ENCODE assay signal across 22 cellular contexts in the genomic region with DNA sequence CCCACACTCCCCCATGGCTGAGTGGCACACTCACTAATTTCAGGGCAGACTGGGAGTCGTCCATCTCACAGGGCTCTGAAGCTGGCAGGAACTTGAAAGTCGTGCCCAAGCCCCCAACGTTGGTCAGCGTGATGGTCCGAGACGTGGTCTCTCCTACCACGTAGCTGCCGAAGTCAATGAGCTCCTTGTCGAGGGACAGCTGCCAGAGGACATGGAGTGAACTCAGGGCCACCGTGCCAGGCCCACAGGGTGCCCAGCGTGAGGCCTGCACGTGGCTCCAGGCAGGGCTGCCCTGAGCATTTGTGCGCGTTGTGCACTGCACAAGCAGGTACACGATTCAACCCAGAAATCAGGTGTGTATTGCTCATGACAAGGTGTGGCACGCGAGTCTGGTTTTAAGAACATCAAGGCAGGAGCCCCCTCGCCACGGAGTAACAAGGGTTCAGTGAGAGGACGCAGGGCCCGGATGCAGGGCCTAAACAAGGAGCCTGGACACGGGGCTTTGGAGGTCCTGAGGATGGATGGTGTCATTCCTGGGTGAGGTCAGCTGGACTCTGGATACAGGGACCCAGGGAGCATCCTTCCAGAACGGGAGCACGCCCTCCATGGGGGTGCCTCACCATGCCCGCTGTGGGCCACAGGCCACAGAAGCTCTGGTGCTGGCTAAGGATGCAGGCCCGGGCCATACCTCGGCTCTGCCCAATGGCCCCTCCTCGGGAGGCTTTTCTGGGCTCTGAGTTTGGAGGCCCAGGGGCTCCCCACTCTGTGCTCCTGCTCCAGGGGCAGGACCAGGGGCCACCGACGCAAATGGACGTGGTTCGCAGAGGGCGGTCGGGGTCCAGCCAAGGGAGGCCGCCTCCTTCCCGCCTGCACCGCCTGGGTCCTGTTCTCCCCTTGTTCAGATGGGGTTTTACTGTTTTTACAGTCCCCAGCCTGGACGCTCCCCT. TPM values are rescaled to one million over a fixed set of nuclear protein-coding genes. Genes with fewer than 3 reads are reported as not detected.
DNase-seq lines count a peak whose midpoint lies in the region; ATAC-seq, FAIRE-seq and TF ChIP-seq lines count a peak whose summit lies in the region.
"Had no signal": no experiment of that assay in that cellular context is flagged by ENCODE, and none has a peak within 500 bp of the region (broad histone marks: within the 10 kb centered on the region; RNA-seq: fewer than 3 reads in every experiment).

No MANE protein-coding gene starts in this region.

- H3K14ac ChIP-seq in H1 (ENCODE audit: insufficient read length), result no peak overlapping the region
- no peak overlapping the region for H3K14ac ChIP-seq in trophoblast cell (ENCODE audit: low read length)

- CTCF ChIA-PET in H1 (lab: Charles Lee; ENCODE audit: partially characterized antibody), result interaction anchor here (0.6 to 15.6 kb wide), 9 partner anchors 12 to 176 kb away, joined by 3 to 249 read pairs (median 4); no protein-coding TSS in a partner anchor
- CTCF ChIA-PET in activated CD4-positive, alpha-beta memory T cell treated with anti-CD3 and anti-CD28 coated beads for 36 hours (lab: Charles Lee), result interaction anchor here (3.7 kb wide), 1 partner anchor 88 kb away, joined by 15 read pairs; no protein-coding TSS in a partner anchor

- H3K27ac ChIP-seq in right cardiac atrium (ENCODE audit: low read length), result no peak overlapping the region
- H3K27ac ChIP-seq in H1 (ENCODE audit: low read depth, low read length), result no peak overlapping the region
- H3K27ac ChIP-seq in trophoblast cell (ENCODE audit: low read depth, low read length), result no peak overlapping the region
- H3K27ac ChIP-seq: C4-2B had no signal

- H2AK5ac ChIP-seq in H1 (ENCODE audit: low read depth, low read length) (peak overlapping the region; percentile 82; the same call in 1 of the 2 replicates), trophoblast cell (ENCODE audit: low read length) (no peak overlapping the region)

- peak in 2 of 3 donors; percentile 50 to 60 for DNase-seq in right cardiac atrium
- no peak for DNase-seq in Right ventricle myocardium superior
- no peak for DNase-seq in T-helper 17 cell
- no peak for DNase-seq in H1 (ENCODE audit: low read depth in 1 of 2, low spot score in 2 of 2)
- DNase-seq in trophoblast cell, result no peak
- no peak for DNase-seq in activated CD4-positive, alpha-beta memory T cell treated with anti-CD3 and anti-CD28 coated beads for 36 hours
- no peak for DNase-seq in NCI-H446 (lab: John Stamatoyannopoulos, UW)
- DNase-seq: Caco-2; CD4-positive, CD25-positive, alpha-beta regulatory T cell; CD8-positive, alpha-beta T cell; DMS153; DND-41; GOT3; HCEC 1CT had no signal

- H3K79me1 ChIP-seq in H1 (ENCODE audit: low read depth, low read length) (no peaks in the 10 kb centered on the region), trophoblast cell (ENCODE audit: low read length) (no peaks in the 10 kb centered on the region)

- H3K4me1 ChIP-seq in right cardiac atrium (ENCODE audit: control insufficient read depth, insufficient read depth, low read length) (no peaks in the 10 kb centered on the region), H1 (replicated peaks in 1 of 4; ENCODE audit: control insufficient read depth in 3 of 4, insufficient read depth in 4 of 4, low read length in 3 of 4) (peaks cover 0 to 12% (median 10%) of the 10 kb centered on the region in 4 experiments; a peak in 6 of 7 replicates), trophoblast cell (ENCODE audit: control insufficient read depth in 1 of 2, insufficient read depth in 2 of 2, low read length in 2 of 2) (peaks cover 0 to 2% of the 10 kb centered on the region in 2 experiments)

- TF ChIP-seq EP300 in H1 (IDR thresholded peaks at IDR 0.05; ENCODE audit: borderline replicate concordance in 1 of 2, low read depth in 2 of 2, low read length in 2 of 2), result no peak

- H3K9ac ChIP-seq in H1 (replicated peaks in 1 of 4; ENCODE audit: extremely low read depth in 1 of 4, low read depth in 3 of 4, low read length in 3 of 4) (no peak overlapping the region), trophoblast cell (ENCODE audit: low read length) (no peak overlapping the region)

- no peak overlapping the region for H3K4me2 ChIP-seq in H1 (ENCODE audit: insufficient read depth in 1 of 2, low read depth in 2 of 2, low read length in 2 of 2)
- no peak overlapping the region for H3K4me2 ChIP-seq in trophoblast cell (ENCODE audit: low read length)

- POLR2A ChIA-PET in H1 (lab: Charles Lee; ENCODE audit: partially characterized antibody), result interaction anchor here (1.1 to 1.3 kb wide), 2 partner anchors 21 to 83 kb away, joined by 3 read pairs; no protein-coding TSS in a partner anchor
- POLR2A ChIA-PET in activated CD4-positive, alpha-beta memory T cell treated with anti-CD3 and anti-CD28 coated beads for 36 hours (lab: Charles Lee), result no interaction called here

- H3K36me3 ChIP-seq in H1 (ENCODE audit: control insufficient read depth in 2 of 4, insufficient read depth in 4 of 4, low read length in 3 of 4) (no peaks in the 10 kb centered on the region), trophoblast cell (ENCODE audit: control insufficient read depth in 1 of 2, insufficient read depth in 2 of 2, low read length in 2 of 2) (no peaks in the 10 kb centered on the region)

- no peak for ATAC-seq in right cardiac atrium
- ATAC-seq in Right ventricle myocardium superior (ENCODE audit: poor library complexity), result no peak
- ATAC-seq in T-helper 17 cell, result no peak
- no peak for ATAC-seq in GM21737 (IDR thresholded peaks at IDR 0.05; ENCODE audit: unreplicated experiment)
- ATAC-seq: CD8-positive, alpha-beta T cell; GM12878 had no signal

- H4K91ac ChIP-seq in H1 (replicated peaks; ENCODE audit: insufficient read length, low read length), result no peak overlapping the region
- no peak overlapping the region for H4K91ac ChIP-seq in trophoblast cell (ENCODE audit: low read depth, low read length)

- no peak overlapping the region for H4K5ac ChIP-seq in H1 (ENCODE audit: insufficient read length, low read depth, low read length)

- intact Hi-C loops in right cardiac atrium (cut with DNase I) (loop anchor here in 1 of 4 donors (5.0 kb wide), 1 partner anchor 90 kb away; no protein-coding TSS in a partner anchor), Right ventricle myocardium superior (cut with DNase I) (no loop called here)
- intact Hi-C loops in activated CD4-positive, alpha-beta memory T cell treated with anti-CD3 and anti-CD28 coated beads for 36 hours (cut with micrococcal nuclease), result no loop called here

- no peak overlapping the region for H3K56ac ChIP-seq in H1 (replicated peaks; ENCODE audit: insufficient read length, low read depth, low read length)

- peaks cover 43% of the 10 kb centered on the region for H3K27me3 Mint-ChIP-seq in T-helper 17 cell
- peaks cover 23% of the 10 kb centered on the region for H3K27me3 Mint-ChIP-seq in activated CD4-positive, alpha-beta memory T cell treated with anti-CD3 and anti-CD28 coated beads for 36 hours

- H3K23me2 ChIP-seq in H1 (ENCODE audit: low read depth, low read length), result no peaks in the 10 kb centered on the region; the same call in 1 of the 2 replicates

- peaks cover 0 to 1% of the 10 kb centered on the region in 2 experiments for H4K20me1 ChIP-seq in H1 (replicated peaks in 1 of 2; ENCODE audit: control insufficient read depth in 1 of 2, insufficient read depth in 2 of 2, low read length in 2 of 2)

- H3K36me3 Mint-ChIP-seq in T-helper 17 cell (ENCODE audit: low read depth), result peaks cover 6% of the 10 kb centered on the region
- no peaks in the 10 kb centered on the region for H3K36me3 Mint-ChIP-seq in activated CD4-positive, alpha-beta memory T cell treated with anti-CD3 and anti-CD28 coated beads for 36 hours
- H3K36me3 Mint-ChIP-seq: CD4-positive, CD25-positive, alpha-beta regulatory T cell; CD8-positive, alpha-beta T cell had no signal

- TF ChIP-seq POLR2A in H1 (IDR thresholded peaks at IDR 0.05; ENCODE audit: control extremely low read depth in 1 of 2, low read depth in 2 of 2, low read length in 2 of 2), result no peak

- H3K27me3 ChIP-seq in right cardiac atrium (ENCODE audit: control insufficient read depth, insufficient read depth), result no peaks in the 10 kb centered on the region
- no peaks in the 10 kb centered on the region; a peak in 1 of 7 replicates for H3K27me3 ChIP-seq in H1 (replicated peaks in 1 of 4; ENCODE audit: control insufficient read depth in 3 of 4, extremely low read depth in 1 of 4, insufficient read depth in 3 of 4, low read length in 3 of 4)
- H3K27me3 ChIP-seq in trophoblast cell (ENCODE audit: insufficient read depth, low read length), result no peaks in the 10 kb centered on the region

- H2AFZ ChIP-seq in H1 (ENCODE audit: low read length), result no peak overlapping the region
- no peak overlapping the region for H2AFZ ChIP-seq in trophoblast cell (ENCODE audit: insufficient read depth, low read length, poor library complexity)

- no peak overlapping the region for H2BK20ac ChIP-seq in H1 (ENCODE audit: low read length)

- H3K23ac ChIP-seq in H1 (ENCODE audit: insufficient read length) (no peak overlapping the region), trophoblast cell (ENCODE audit: low read length) (no peak overlapping the region)

- FAIRE-seq in H1 (lab: Jason Lieb, UNC), result no peak
- FAIRE-seq: G401.6, GM12878 had no signal

- no peak overlapping the region for H2BK5ac ChIP-seq in H1 (ENCODE audit: low read depth, low read length)
- no peak overlapping the region for H2BK5ac ChIP-seq in trophoblast cell (ENCODE audit: low read depth, low read length, poor library complexity)

- no peak for TF ChIP-seq RAD21 in H1 (IDR thresholded peaks at IDR 0.05 in 1 of 2, conservative IDR thresholded peaks at IDR 0.05 in 1 of 2; ENCODE audit: low read depth in 2 of 2, low read length in 2 of 2)

- H3K4me3 ChIP-seq in right cardiac atrium (ENCODE audit: low read length), result no peak overlapping the region
- H3K4me3 ChIP-seq in H1 (ENCODE audit: extremely low read depth in 1 of 4, insufficient read depth in 2 of 4, low read depth in 3 of 4, low read length in 4 of 4), result no peak overlapping the region
- peak overlapping the region; percentile 42 for H3K4me3 ChIP-seq in trophoblast cell (ENCODE audit: low read depth, low read length)
- H3K4me3 ChIP-seq: GM12878 had no signal

- H2BK15ac ChIP-seq in H1 (ENCODE audit: low read length), result no peak overlapping the region

- TF ChIP-seq CTCF in H1 (IDR thresholded peaks at IDR 0.05; ENCODE audit: control extremely low read depth in 1 of 3, insufficient read depth in 1 of 3, low read depth in 1 of 3, low read length in 3 of 3), result no peak

- WGBS in right cardiac atrium, result 94% methylated on average over 38 of the region's 38 CpGs
- 95% methylated on average over 36 of the region's 38 CpGs; no CpG with 5 or more reads in 1 of the 2 experiments for WGBS in H1 (ENCODE audit: extremely low coverage in 1 of 2, insufficient coverage in 1 of 2, insufficient read length in 1 of 2, insufficient replicate concordance in 2 of 2, low coverage in 1 of 2, low lambda C conversion rate in 2 of 2, missing lambda C conversion rate in 1 of 2), 2 experiments
- WGBS in trophoblast cell (ENCODE audit: extremely low coverage, insufficient coverage, insufficient read length), result no CpG with 5 or more reads among the region's 38 CpGs

- H3K79me2 ChIP-seq in H1 (ENCODE audit: control insufficient read depth in 1 of 2, insufficient read depth in 2 of 2, low read length in 2 of 2) (no peaks in the 10 kb centered on the region), trophoblast cell (ENCODE audit: control insufficient read depth, insufficient read depth, low read length, poor library complexity) (no peaks in the 10 kb centered on the region)

- H3K9me3 ChIP-seq in right cardiac atrium (ENCODE audit: control insufficient read depth, low read length) (no peaks in the 10 kb centered on the region), T-helper 17 cell (ENCODE audit: control insufficient read depth, low read length, poor library complexity, severe bottlenecking) (no peaks in the 10 kb centered on the region), H1 (ENCODE audit: insufficient read depth in 2 of 2, low read depth in 1 of 2, low read length in 1 of 2) (peaks cover 0 to 5% of the 10 kb centered on the region in 2 experiments; a peak in 1 of 4 replicates), trophoblast cell (ENCODE audit: insufficient read depth, low read depth, low read length) (peaks cover 2% of the 10 kb centered on the region)
- H3K9me3 ChIP-seq: Caco-2 had no signal

- H2BK12ac ChIP-seq in H1 (ENCODE audit: low read depth, low read length), result no peak overlapping the region
- H2BK12ac ChIP-seq in trophoblast cell (ENCODE audit: low read length), result no peak overlapping the region

- H3K9me3 Mint-ChIP-seq in activated CD4-positive, alpha-beta memory T cell treated with anti-CD3 and anti-CD28 coated beads for 36 hours, result peaks cover 2% of the 10 kb centered on the region
- H3K9me3 Mint-ChIP-seq: CD8-positive, alpha-beta T cell had no signal

- H3K4ac ChIP-seq in H1 (replicated peaks; ENCODE audit: insufficient read length, low read depth, low read length) (no peak overlapping the region), trophoblast cell (ENCODE audit: low read depth, low read length) (no peak overlapping the region)

- H2BK120ac ChIP-seq in H1 (replicated peaks; ENCODE audit: low read depth, low read length) (no peak overlapping the region), trophoblast cell (ENCODE audit: insufficient read depth, low read length, poor library complexity) (no peak overlapping the region)

- H3K18ac ChIP-seq in H1 (ENCODE audit: extremely low read depth, low read length) (no peak overlapping the region), trophoblast cell (ENCODE audit: low read length) (no peak overlapping the region)

- peak overlapping the region; percentile 20; the same call in 1 of the 2 replicates for H4K8ac ChIP-seq in H1 (ENCODE audit: extremely low read depth, insufficient read depth, low read length)
- no peak overlapping the region for H4K8ac ChIP-seq in trophoblast cell (ENCODE audit: low read depth, low read length)

- H3K4me1 Mint-ChIP-seq in T-helper 17 cell, result peaks cover 5% of the 10 kb centered on the region
- H3K4me1 Mint-ChIP-seq in activated CD4-positive, alpha-beta memory T cell treated with anti-CD3 and anti-CD28 coated beads for 36 hours (ENCODE audit: low read depth), result peaks cover 5% of the 10 kb centered on the region

- H3K27ac Mint-ChIP-seq in T-helper 17 cell, result peak overlapping the region; percentile 32
- H3K27ac Mint-ChIP-seq in activated CD4-positive, alpha-beta memory T cell treated with anti-CD3 and anti-CD28 coated beads for 36 hours, result no peak overlapping the region
- H3K27ac Mint-ChIP-seq: CD4-positive, CD25-positive, alpha-beta regulatory T cell; CD8-positive, alpha-beta T cell had no signal

- no peak overlapping the region for H3K4me3 Mint-ChIP-seq in T-helper 17 cell
- no peak overlapping the region for H3K4me3 Mint-ChIP-seq in activated CD4-positive, alpha-beta memory T cell treated with anti-CD3 and anti-CD28 coated beads for 36 hours
- H3K4me3 Mint-ChIP-seq: CD4-positive, CD25-positive, alpha-beta regulatory T cell; CD8-positive, alpha-beta T cell had no signal

- H4K12ac ChIP-seq in trophoblast cell (ENCODE audit: low read depth, low read length), result no peak overlapping the region

RNA-seq across cellular contexts. Expression of gene TMEM52, which starts 37.8 kb away (rescaled TPM):
- total RNA-seq in right cardiac atrium (under 1 TPM; 0.34 to 0.89 (median 0.59) TPM), Right ventricle myocardium superior (2.1 TPM), T-helper 17 cell (under 1 TPM in 1 of 2 donors, not detected in 1; 0.52 TPM)
- polyA plus RNA-seq in right cardiac atrium (1.9 TPM), H1 (2011; rRNA removed) (30.2 and 46.3 TPM in 2 replicates)
- 14.6 and 15.0 TPM in 2 replicates for total RNA-seq in H1 (2021; fragmentation: NEBNext Ultra II Directional; extraction: Animal tissue kit (Norgen Biotek cat#: 25700))
- 20.9 TPM for polyA plus RNA-seq in H1 (2011; cell fraction: cytosol; rRNA removed)
- 36.1 TPM for polyA plus RNA-seq in H1 (2011; cell fraction: nucleus; rRNA removed)
- polyA plus RNA-seq in H1 (2012, experiment 1 of 2), result 8.4 to 15.3 TPM (median 14.6 TPM) in 4 replicates
- 15.3 TPM for polyA plus RNA-seq in H1 (2012, experiment 2 of 2)
- polyA plus RNA-seq in H1 (2013, experiment 1 of 2), result 21.5 TPM
- polyA plus RNA-seq in H1 (2013, experiment 2 of 2), result 22.3 TPM
- 5.1 and 6.6 TPM in 2 replicates for polyA minus RNA-seq in H1 (2011; rRNA and poly(A)+ RNA removed)
- polyA minus RNA-seq in H1 (2011; cell fraction: cytosol; rRNA and poly(A)+ RNA removed), result 6.2 TPM
- 11.6 TPM for polyA minus RNA-seq in H1 (2011; cell fraction: nucleus; rRNA and poly(A)+ RNA removed)
- 3.7 and 4.1 TPM in 2 replicates for polyA plus RNA-seq in trophoblast cell (2013)
- total RNA-seq in activated CD4-positive, alpha-beta memory T cell treated with anti-CD3 and anti-CD28 coated beads for 36 hours, result under 1 TPM; 0.33 to 0.34 TPM
- total RNA-seq: A172 had no signal

RNA-seq across cellular contexts. Expression of gene CALML6, which starts 41.8 kb away (rescaled TPM):
- total RNA-seq in right cardiac atrium (under 1 TPM in 2 of 4 donors, not detected in 2; 0.24 to 0.36 TPM), Right ventricle myocardium superior (not detected), T-helper 17 cell (under 1 TPM; 0.35 to 0.55 TPM)
- polyA plus RNA-seq in right cardiac atrium (0.18 TPM), H1 (2011; rRNA removed) (0.54 and 0.96 TPM in 2 replicates)
- total RNA-seq in H1 (2021; fragmentation: NEBNext Ultra II Directional; extraction: Animal tissue kit (Norgen Biotek cat#: 25700)), result 0.92 and 1.3 TPM in 2 replicates
- polyA plus RNA-seq in H1 (2011; cell fraction: cytosol; rRNA removed), result 1.4 TPM
- polyA plus RNA-seq in H1 (2011; cell fraction: nucleus; rRNA removed), result 4.8 TPM
- polyA plus RNA-seq in H1 (2012, experiment 1 of 2), result 1.3 to 1.9 TPM (median 1.7 TPM) in 4 replicates
- polyA plus RNA-seq in H1 (2012, experiment 2 of 2), result 0.84 TPM
- 0.65 TPM for polyA plus RNA-seq in H1 (2013, experiment 1 of 2)
- 0.63 TPM for polyA plus RNA-seq in H1 (2013, experiment 2 of 2)
- 0.09 and 0.15 TPM in 2 replicates for polyA minus RNA-seq in H1 (2011; rRNA and poly(A)+ RNA removed)
- polyA minus RNA-seq in H1 (2011; cell fraction: cytosol; rRNA and poly(A)+ RNA removed), result not detected
- 1.5 TPM for polyA minus RNA-seq in H1 (2011; cell fraction: nucleus; rRNA and poly(A)+ RNA removed)
- polyA plus RNA-seq in trophoblast cell (2013), result 0.19 and 0.25 TPM in 2 replicates
- total RNA-seq in activated CD4-positive, alpha-beta memory T cell treated with anti-CD3 and anti-CD28 coated beads for 36 hours, result under 1 TPM; 0.26 to 0.27 TPM
- total RNA-seq: A172; CD4-positive, CD25-positive, alpha-beta regulatory T cell had no signal
- polyA plus RNA-seq: CD4-positive, CD25-positive, alpha-beta regulatory T cell had no signal

RNA-seq across cellular contexts. Expression of gene CFAP74, which starts 46.7 kb away (rescaled TPM):
- total RNA-seq in right cardiac atrium (not detected), Right ventricle myocardium superior (not detected), T-helper 17 cell (not detected)
- polyA plus RNA-seq in right cardiac atrium (0.11 TPM), H1 (2011; rRNA removed) (0.09 and 0.22 TPM in 2 replicates)
- total RNA-seq in H1 (2021; fragmentation: NEBNext Ultra II Directional; extraction: Animal tissue kit (Norgen Biotek cat#: 25700)), result 0.20 and 0.33 TPM in 2 replicates
- polyA plus RNA-seq in H1 (2011; cell fraction: cytosol; rRNA removed), result 0.14 TPM
- polyA plus RNA-seq in H1 (2011; cell fraction: nucleus; rRNA removed), result 1.3 TPM
- 0.15 to 0.23 TPM (median 0.23 TPM) in 3 of 4 replicates, not detected in the other for polyA plus RNA-seq in H1 (2012, experiment 1 of 2)
- 0.39 TPM for polyA plus RNA-seq in H1 (2012, experiment 2 of 2)
- 0.12 TPM for polyA plus RNA-seq in H1 (2013, experiment 1 of 2)
- polyA plus RNA-seq in H1 (2013, experiment 2 of 2), result 0.06 TPM
- polyA minus RNA-seq in H1 (2011; rRNA and poly(A)+ RNA removed), result 0.06 and 0.10 TPM in 2 replicates
- polyA minus RNA-seq in H1 (2011; cell fraction: cytosol; rRNA and poly(A)+ RNA removed), result not detected
- polyA minus RNA-seq in H1 (2011; cell fraction: nucleus; rRNA and poly(A)+ RNA removed), result 0.50 TPM
- polyA plus RNA-seq in trophoblast cell (2013), result 0.03 and 0.15 TPM in 2 replicates
- total RNA-seq in activated CD4-positive, alpha-beta memory T cell treated with anti-CD3 and anti-CD28 coated beads for 36 hours, result not detected
- total RNA-seq: A172; A673; Caco-2; CD4-positive, CD25-positive, alpha-beta regulatory T cell; CD8-positive, alpha-beta T cell; GM12878; H7 had no signal
- polyA plus RNA-seq: BJ; CD4-positive, CD25-positive, alpha-beta regulatory T cell had no signal

Comparison
In these comparisons a context has a peak if more than half of its experiments do, and no peak if none do; other contexts are left out.
1. DNase-seq: peak in right cardiac atrium (2 of 3); none in Right ventricle myocardium superior (single experiment), T-helper 17 cell (0 of 3), H1 (0 of 2), trophoblast cell (0 of 2), activated CD4-positive, alpha-beta memory T cell treated with anti-CD3 and anti-CD28 coated beads for 36 hours (single experiment) and NCI-H446 (0 of 2).